9 cellular contexts compared by ENCODE assay signal in the genomic region with DNA sequence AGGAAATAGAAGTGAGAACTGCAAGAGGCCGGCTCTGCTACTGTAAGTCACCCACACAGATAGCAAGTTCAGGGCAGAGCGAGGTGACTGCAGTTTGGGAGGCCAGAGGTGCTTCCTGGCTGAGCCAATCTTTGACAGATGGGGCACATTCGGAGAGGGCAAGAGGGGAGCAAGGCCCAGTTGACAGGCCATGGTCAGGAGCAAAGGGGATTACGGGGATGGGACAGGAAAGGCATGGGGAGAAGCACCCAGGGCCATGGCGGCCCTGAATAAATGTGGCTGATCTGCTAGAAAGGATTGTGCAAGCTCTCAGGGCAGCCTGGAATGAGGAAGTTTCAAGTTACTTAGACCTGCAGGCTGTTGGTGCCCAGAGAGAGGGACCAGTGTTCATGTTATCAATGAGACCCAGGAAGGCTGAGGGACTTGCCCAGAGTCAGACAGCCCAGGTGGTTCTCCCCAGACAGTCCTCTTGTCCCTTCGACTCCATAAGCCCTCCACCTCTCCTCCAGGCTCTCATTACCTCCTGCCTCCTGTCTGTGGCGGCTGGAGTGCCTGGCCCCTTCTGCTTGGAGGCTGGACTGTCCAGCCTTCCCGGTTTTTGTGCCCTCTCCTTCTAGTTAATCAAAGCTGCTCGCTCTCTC.
DNase-seq lines count a peak whose midpoint lies in the region; ATAC-seq lines count a peak whose summit lies in the region.
"Had no signal": no experiment of that assay in that cellular context is flagged by ENCODE, and none has a peak within 500 bp of the region (broad histone marks: within the 10 kb centered on the region; RNA-seq: fewer than 3 reads in every experiment).

No MANE protein-coding gene starts in this region.

- H3K4me3 Mint-ChIP-seq in activated CD8-positive, alpha-beta T cell treated with anti-CD3 and anti-CD28 coated beads, Interleukin-2, amount 10 ng/mL, durations not matched to agents 7 days and 5 days = no peak overlapping the region

- H3K9me3 Mint-ChIP-seq in activated CD8-positive, alpha-beta T cell treated with anti-CD3 and anti-CD28 coated beads, Interleukin-2, amount 10 ng/mL, durations not matched to agents 7 days and 5 days (ENCODE audit: insufficient read depth) = no peaks in the 10 kb centered on the region

- CTCF ChIA-PET in activated CD8-positive, alpha-beta T cell treated with anti-CD3 and anti-CD28 coated beads, Interleukin-2, amount 10 ng/mL, durations not matched to agents 7 days and 5 days (lab: Charles Lee) = interaction anchor here (2.4 kb wide), 1 partner anchor 12 kb away, joined by 14 read pairs; no protein-coding TSS in a partner anchor

- DNase-seq in AG20443 (ENCODE audit: low spot score) = peak; percentile 81
- DNase-seq in MV-4-11 (lab: John Stamatoyannopoulos, UW) = peak; percentile 85
- DNase-seq in T47D (ENCODE audit: low read depth in 1 of 2, low spot score in 1 of 2) = peak; percentile 46 to 79
- DNase-seq in mesenteric fat pad (ENCODE audit: low spot score) = peak; percentile 53
- DNase-seq in cerebellar nuclear complex (lab: John Stamatoyannopoulos, UW) = no peak
- DNase-seq in activated CD8-positive, alpha-beta T cell treated with anti-CD3 and anti-CD28 coated beads, Interleukin-2, amount 10 ng/mL, durations not matched to agents 7 days and 5 days = no peak
- no peak for DNase-seq in hypothalamus (lab: John Stamatoyannopoulos, UW)
- DNase-seq: GDM1 had no signal

- no peaks in the 10 kb centered on the region for H3K36me3 Mint-ChIP-seq in activated CD8-positive, alpha-beta T cell treated with anti-CD3 and anti-CD28 coated beads, Interleukin-2, amount 10 ng/mL, durations not matched to agents 7 days and 5 days (ENCODE audit: low read depth)

- no peak overlapping the region for H3K27ac Mint-ChIP-seq in activated CD8-positive, alpha-beta T cell treated with anti-CD3 and anti-CD28 coated beads, Interleukin-2, amount 10 ng/mL, durations not matched to agents 7 days and 5 days

- peaks cover 2% of the 10 kb centered on the region for H3K27me3 Mint-ChIP-seq in activated CD8-positive, alpha-beta T cell treated with anti-CD3 and anti-CD28 coated beads, Interleukin-2, amount 10 ng/mL, durations not matched to agents 7 days and 5 days (ENCODE audit: low read depth)

- H3K4me1 Mint-ChIP-seq in activated CD8-positive, alpha-beta T cell treated with anti-CD3 and anti-CD28 coated beads, Interleukin-2, amount 10 ng/mL, durations not matched to agents 7 days and 5 days (ENCODE audit: low read depth) = no peaks in the 10 kb centered on the region

- ATAC-seq in activated CD8-positive, alpha-beta T cell treated with anti-CD3 and anti-CD28 coated beads, Interleukin-2, amount 10 ng/mL, durations not matched to agents 7 days and 5 days = no peak
- no peak for ATAC-seq in HG02981 (IDR thresholded peaks at IDR 0.05; ENCODE audit: unreplicated experiment)

- POLR2A ChIA-PET in activated CD8-positive, alpha-beta T cell treated with anti-CD3 and anti-CD28 coated beads, Interleukin-2, amount 10 ng/mL, durations not matched to agents 7 days and 5 days (lab: Charles Lee) = no interaction called here

- in situ Hi-C loops in T47D (cut with HindIII; ENCODE audit: low pct_unique_long_range_greater_than_20kb, low sequenced_read_pairs) = no loop called here

Comparison
In these comparisons a context has a peak if more than half of its experiments do, and no peak if none do; other contexts are left out.
1. DNase-seq: peak in AG20443 (single experiment), MV-4-11 (single experiment), T47D (2 of 2) and mesenteric fat pad (single experiment); none in cerebellar nuclear complex (0 of 2), activated CD8-positive, alpha-beta T cell treated with anti-CD3 and anti-CD28 coated beads, Interleukin-2, amount 10 ng/mL, durations not matched to agents 7 days and 5 days (single experiment) and hypothalamus (0 of 51).